23 cellular contexts compared by ENCODE assay signal in genomic region chr7:91031757-91032156, GRCh38.
DNase-seq lines count a peak whose midpoint lies in the region; ATAC-seq, FAIRE-seq and TF ChIP-seq lines count a peak whose summit lies in the region.
"Had no signal": no experiment of that assay in that cellular context is flagged by ENCODE, and none has a peak within 500 bp of the region (broad histone marks: within the 10 kb centered on the region; RNA-seq: fewer than 3 reads in every experiment).

No MANE protein-coding gene starts in this region.

- H4K91ac ChIP-seq in H1 (replicated peaks; ENCODE audit: insufficient read length, low read length), result no peak overlapping the region

- TF ChIP-seq EP300 in H1 (IDR thresholded peaks at IDR 0.05; ENCODE audit: borderline replicate concordance in 1 of 2, low read depth in 2 of 2, low read length in 2 of 2), result no peak

- POLR2A ChIA-PET in H1 (lab: Charles Lee; ENCODE audit: partially characterized antibody), result no interaction called here

- H3K9ac ChIP-seq in H1 (replicated peaks in 1 of 4; ENCODE audit: extremely low read depth in 1 of 4, low read depth in 3 of 4, low read length in 3 of 4), result no peak overlapping the region

- no peak overlapping the region for H3K23ac ChIP-seq in H1 (ENCODE audit: insufficient read length)

- no peak overlapping the region for H2AK5ac ChIP-seq in H1 (ENCODE audit: low read depth, low read length)

- H2BK120ac ChIP-seq in H1 (replicated peaks; ENCODE audit: low read depth, low read length), result no peak overlapping the region

- no peak overlapping the region for H2AFZ ChIP-seq in H1 (ENCODE audit: low read length)
- H2AFZ ChIP-seq: PC-9 had no signal

- H2BK5ac ChIP-seq in H1 (ENCODE audit: low read depth, low read length), result no peak overlapping the region

- peak overlapping the region; percentile 24 to 38; a peak in 2 of 4 replicates for H3K4me2 ChIP-seq in H1 (ENCODE audit: insufficient read depth in 1 of 2, low read depth in 2 of 2, low read length in 2 of 2)
- H3K4me2 ChIP-seq: PC-9 had no signal

- peak in 1 of 3 experiments; percentile 43; a peak in 1 of 4 replicates for TF ChIP-seq CTCF in H1 (IDR thresholded peaks at IDR 0.05; ENCODE audit: control extremely low read depth in 1 of 3, insufficient read depth in 1 of 3, low read depth in 1 of 3, low read length in 3 of 3)

- DNase-seq in H7, result peak; percentile 57
- peak; percentile 10 for DNase-seq in NCI-H524 treated with DMSO at 0.1 percent for 48 hours (lab: John Stamatoyannopoulos, UW)
- DNase-seq in H1 (ENCODE audit: low read depth in 1 of 2, low spot score in 2 of 2), result peak in 1 of 2 experiments; percentile 56
- no peak for DNase-seq in memory B cell (ENCODE audit: low spot score in 2 of 2)
- no peak for DNase-seq in KBM-7
- no peak for DNase-seq in NCI-H1092 treated with DMSO at 0.1 percent for 48 hours (lab: John Stamatoyannopoulos, UW)
- DNase-seq: activated CD4-positive, alpha-beta T cell treated with anti-CD3 and anti-CD28 coated beads, Interleukin-2, amount 10 ng/mL, durations not matched to agents 24 days and 14 days; CD8-positive, alpha-beta T cell; cerebellar nuclear complex; DMS79 treated with DMSO at 0.1 percent for 48 hours; foreskin keratinocyte; nucleus accumbens; PC-9; spleen; stimulated activated CD4-positive, alpha-beta T cell treated with anti-CD3 and anti-CD28 coated beads, Interleukin-4, amount 100 ng/mL, for 1 hour; stimulated activated naive CD8-positive, alpha-beta T cell treated with anti-CD3 and anti-CD28 coated beads, Interleukin-15, Interleukin-2, amounts not matched to agents 100 U/mL and 50 U/mL, for 24 hours; T-helper 1 cell; thyroid gland had no signal

- CTCF ChIA-PET in H1 (lab: Charles Lee; ENCODE audit: partially characterized antibody), result interaction anchor here (0.6 to 7.4 kb wide), 4 partner anchors 17 to 403 kb away, joined by 3 to 66 read pairs (median 4); no protein-coding TSS in a partner anchor

- H3K36me3 ChIP-seq in H7 (replicated peaks; ENCODE audit: control insufficient read depth, insufficient read depth, low read length), result no peaks in the 10 kb centered on the region
- no peaks in the 10 kb centered on the region for H3K36me3 ChIP-seq in H1 (ENCODE audit: control insufficient read depth in 2 of 4, insufficient read depth in 4 of 4, low read length in 3 of 4)
- H3K36me3 ChIP-seq: spleen, thyroid gland had no signal

- no peaks in the 10 kb centered on the region for H3K23me2 ChIP-seq in H1 (ENCODE audit: low read depth, low read length)

- H3K4me3 Mint-ChIP-seq in memory B cell, result no peak overlapping the region
- H3K4me3 Mint-ChIP-seq: activated CD4-positive, alpha-beta T cell treated with anti-CD3 and anti-CD28 coated beads, Interleukin-2, amount 10 ng/mL, durations not matched to agents 24 days and 14 days; activated naive CD4-positive, alpha-beta T cell treated with anti-CD3 and anti-CD28 coated beads, Interleukin-2, amount 50 U/mL, for 24 hours; CD8-positive, alpha-beta T cell had no signal

- peak; percentile 43 to 49; a peak in 3 of 4 replicates for TF ChIP-seq RAD21 in H1 (IDR thresholded peaks at IDR 0.05 in 1 of 2, conservative IDR thresholded peaks at IDR 0.05 in 1 of 2; ENCODE audit: low read depth in 2 of 2, low read length in 2 of 2)

- H3K4me3 ChIP-seq in H7 (ENCODE audit: insufficient read depth, low read depth, low read length) (no peak overlapping the region), H1 (ENCODE audit: extremely low read depth in 1 of 4, insufficient read depth in 2 of 4, low read depth in 3 of 4, low read length in 4 of 4) (no peak overlapping the region; a peak in 1 of 8 replicates)
- H3K4me3 ChIP-seq: GM12878, PC-9, spleen, thyroid gland had no signal

- peaks cover 5% of the 10 kb centered on the region for H3K9me3 Mint-ChIP-seq in memory B cell
- H3K9me3 Mint-ChIP-seq: activated CD4-positive, alpha-beta T cell treated with anti-CD3 and anti-CD28 coated beads, Interleukin-2, amount 10 ng/mL, durations not matched to agents 24 days and 14 days; activated naive CD4-positive, alpha-beta T cell treated with anti-CD3 and anti-CD28 coated beads, Interleukin-2, amount 50 U/mL, for 24 hours; CD8-positive, alpha-beta T cell had no signal

- no peak overlapping the region for H2BK20ac ChIP-seq in H1 (ENCODE audit: low read length)

- no peaks in the 10 kb centered on the region for H3K79me2 ChIP-seq in H1 (ENCODE audit: control insufficient read depth in 1 of 2, insufficient read depth in 2 of 2, low read length in 2 of 2)

- no peak overlapping the region for H3K4ac ChIP-seq in H1 (replicated peaks; ENCODE audit: insufficient read length, low read depth, low read length)

- H3K27me3 ChIP-seq in H7 (ENCODE audit: control insufficient read depth, insufficient read depth, low read length), result no peaks in the 10 kb centered on the region
- H3K27me3 ChIP-seq in H1 (replicated peaks in 1 of 4; ENCODE audit: control insufficient read depth in 3 of 4, extremely low read depth in 1 of 4, insufficient read depth in 3 of 4, low read length in 3 of 4), result no peaks in the 10 kb centered on the region
- H3K27me3 ChIP-seq: foreskin keratinocyte, spleen, thyroid gland had no signal

- H4K5ac ChIP-seq in H1 (ENCODE audit: insufficient read length, low read depth, low read length), result no peak overlapping the region

- peaks cover 41% of the 10 kb centered on the region for H3K36me3 Mint-ChIP-seq in memory B cell
- H3K36me3 Mint-ChIP-seq: activated naive CD4-positive, alpha-beta T cell treated with anti-CD3 and anti-CD28 coated beads, Interleukin-2, amount 50 U/mL, for 24 hours; CD8-positive, alpha-beta T cell had no signal

- H3K27ac ChIP-seq in H1 (ENCODE audit: low read depth, low read length), result no peak overlapping the region
- H3K27ac ChIP-seq: foreskin keratinocyte, PC-9, spleen, thyroid gland had no signal

- H4K20me1 ChIP-seq in H1 (replicated peaks in 1 of 2; ENCODE audit: control insufficient read depth in 1 of 2, insufficient read depth in 2 of 2, low read length in 2 of 2), result no peaks in the 10 kb centered on the region

- H2BK12ac ChIP-seq in H1 (ENCODE audit: low read depth, low read length), result no peak overlapping the region

- peaks cover 2% of the 10 kb centered on the region; the same call in 1 of the 2 replicates for H3K79me1 ChIP-seq in H1 (ENCODE audit: low read depth, low read length)

- in situ Hi-C loops in KBM-7 (cut with MboI; ENCODE audit: low pct_unique_long_range_greater_than_20kb, low sequenced_read_pairs), result no loop called here

- H3K18ac ChIP-seq in H1 (ENCODE audit: extremely low read depth, low read length), result no peak overlapping the region

- peaks cover 8 to 18% (median 14%) of the 10 kb centered on the region in 4 experiments; a peak in 5 of 7 replicates for H3K4me1 ChIP-seq in H1 (replicated peaks in 1 of 4; ENCODE audit: control insufficient read depth in 3 of 4, insufficient read depth in 4 of 4, low read length in 3 of 4)
- H3K4me1 ChIP-seq: foreskin keratinocyte, spleen, thyroid gland had no signal

- ATAC-seq in memory B cell (ENCODE audit: low read depth), result no peak
- ATAC-seq in GM21528 (IDR thresholded peaks at IDR 0.05; ENCODE audit: low FRiP score, unreplicated experiment), result no peak
- no peak for ATAC-seq in HG02571 (IDR thresholded peaks at IDR 0.05; ENCODE audit: unreplicated experiment)
- ATAC-seq: CD8-positive, alpha-beta T cell; foreskin keratinocyte; GM12878; stimulated activated naive CD8-positive, alpha-beta T cell treated with anti-CD3 and anti-CD28 coated beads, Interleukin-15, Interleukin-2, amounts not matched to agents 100 U/mL and 50 U/mL, for 24 hours had no signal

- peak overlapping the region; percentile 46 for H3K27ac Mint-ChIP-seq in memory B cell
- H3K27ac Mint-ChIP-seq: activated CD4-positive, alpha-beta T cell treated with anti-CD3 and anti-CD28 coated beads, Interleukin-2, amount 10 ng/mL, durations not matched to agents 24 days and 14 days; activated naive CD4-positive, alpha-beta T cell treated with anti-CD3 and anti-CD28 coated beads, Interleukin-2, amount 50 U/mL, for 24 hours; CD8-positive, alpha-beta T cell had no signal

- H2BK15ac ChIP-seq in H1 (ENCODE audit: low read length), result no peak overlapping the region

- H3K14ac ChIP-seq in H1 (ENCODE audit: insufficient read length), result no peak overlapping the region

- H3K56ac ChIP-seq in H1 (replicated peaks; ENCODE audit: insufficient read length, low read depth, low read length), result no peak overlapping the region

- H3K9me3 ChIP-seq in H1 (ENCODE audit: insufficient read depth in 2 of 2, low read depth in 1 of 2, low read length in 1 of 2), result peaks cover 0 to 2% of the 10 kb centered on the region in 2 experiments; a peak in 1 of 4 replicates
- H3K9me3 ChIP-seq: thyroid gland had no signal

- H4K8ac ChIP-seq in H1 (ENCODE audit: extremely low read depth, insufficient read depth, low read length), result no peak overlapping the region

- no peak for TF ChIP-seq POLR2A in H1 (IDR thresholded peaks at IDR 0.05; ENCODE audit: control extremely low read depth in 1 of 2, low read depth in 2 of 2, low read length in 2 of 2)

- 22% methylated on average over 4 of the region's 4 CpGs; no CpG with 5 or more reads in 1 of the 2 experiments for WGBS in H1 (ENCODE audit: extremely low coverage in 1 of 2, insufficient coverage in 1 of 2, insufficient read length in 1 of 2, insufficient replicate concordance in 2 of 2, low coverage in 1 of 2, low lambda C conversion rate in 2 of 2, missing lambda C conversion rate in 1 of 2), 2 experiments

- peak; percentile 82 for FAIRE-seq in H1 (lab: Jason Lieb, UNC)
- FAIRE-seq: astrocyte, GM12878 had no signal

- H3K27me3 Mint-ChIP-seq in memory B cell, result no peaks in the 10 kb centered on the region

- H3K4me1 Mint-ChIP-seq in memory B cell, result peaks cover 26% of the 10 kb centered on the region
- H3K4me1 Mint-ChIP-seq: activated CD4-positive, alpha-beta T cell treated with anti-CD3 and anti-CD28 coated beads, Interleukin-2, amount 10 ng/mL, durations not matched to agents 24 days and 14 days; activated naive CD4-positive, alpha-beta T cell treated with anti-CD3 and anti-CD28 coated beads, Interleukin-2, amount 50 U/mL, for 24 hours had no signal

TF ChIP-seq in H1, 55 proteins besides CTCF, POLR2A, EP300 and RAD21:
- TF ChIP-seq HDAC6 (IDR thresholded peaks at IDR 0.05; ENCODE audit: low read depth, low read length) (no peak), CEBPB (IDR thresholded peaks at IDR 0.05; ENCODE audit: low read depth, low read length) (no peak), MAFK (IDR thresholded peaks at IDR 0.05; ENCODE audit: low read depth, low read length) (no peak), JUND (IDR thresholded peaks at IDR 0.05; ENCODE audit: low read length) (peak; percentile 65; the same call in 1 of the 2 replicates), CREB1 (IDR thresholded peaks at IDR 0.05) (0 out of 2 replicates have a peak, but pooled peaks have one; percentile 42), NANOG (IDR thresholded peaks at IDR 0.05; ENCODE audit: insufficient read depth, low read depth, low read length, poor library complexity, severe bottlenecking) (peak; percentile 84), SP1 (IDR thresholded peaks at IDR 0.05; ENCODE audit: low read depth, low read length) (0 out of 2 replicates have a peak, but pooled peaks have one; percentile 17)

Comparison
In these comparisons a context has a peak if more than half of its experiments do, and no peak if none do; other contexts are left out.
1. DNase-seq: peak in H7 (single experiment) and NCI-H524 treated with DMSO at 0.1 percent for 48 hours (single experiment); none in memory B cell (0 of 2), KBM-7 (single experiment) and NCI-H1092 treated with DMSO at 0.1 percent for 48 hours (single experiment).